In genomic region chr12:46265734-46266133, GRCh38 we compare ENCODE assay signal across 8 cellular contexts. TPM values are rescaled to one million over a fixed set of nuclear protein-coding genes. Genes with fewer than 3 reads are reported as not detected.
DNase-seq lines count a peak whose midpoint lies in the region; ATAC-seq and TF ChIP-seq lines count a peak whose summit lies in the region.

No MANE protein-coding gene starts in this region.

- H3K9me2 ChIP-seq in SU-DHL-6 (replicated peaks; ENCODE audit: insufficient read depth, low read length), result no peaks in the 10 kb centered on the region

- H3K9me3 ChIP-seq in BLaER1, result peaks cover 15% of the 10 kb centered on the region
- no peaks in the 10 kb centered on the region for H3K9me3 ChIP-seq in SU-DHL-6 (ENCODE audit: insufficient read depth, low read length)
- no peaks in the 10 kb centered on the region for H3K9me3 ChIP-seq in mucosa of rectum (ENCODE audit: control insufficient read depth in 2 of 2, low read length in 2 of 2)
- no peaks in the 10 kb centered on the region for H3K9me3 ChIP-seq in WERI-Rb-1 (ENCODE audit: severe bottlenecking)

- H3K4me1 ChIP-seq in BLaER1 (peaks cover 44% of the 10 kb centered on the region), mucosa of rectum (ENCODE audit: control insufficient read depth in 2 of 2, insufficient read depth in 2 of 2, low read length in 2 of 2) (peaks cover 16 to 24% of the 10 kb centered on the region in 2 donors)

- no peaks in the 10 kb centered on the region for H3K27me3 Mint-ChIP-seq in activated T-helper 1 cell treated with anti-CD3 and anti-CD28 coated beads, Interleukin-12 subunit alpha, Interleukin-12 subunit beta, Interleukin-2, Interleukin-4 antibody, amounts not matched to agents 30 ng/mL and 10 ng/mL and 1 ng/mL, durations not matched to agents 14 hours and 24 hours and 36 hours (ENCODE audit: insufficient read depth)

- H3K36me3 ChIP-seq in BLaER1, result peaks cover 30% of the 10 kb centered on the region
- peaks cover 3% of the 10 kb centered on the region; the same call in 1 of the 2 replicates for H3K36me3 ChIP-seq in SU-DHL-6 (ENCODE audit: low read length)
- no peaks in the 10 kb centered on the region for H3K36me3 ChIP-seq in mucosa of rectum (ENCODE audit: control insufficient read depth in 2 of 2, insufficient read depth in 2 of 2, low read length in 2 of 2)
- peaks cover 6% of the 10 kb centered on the region for H3K36me3 ChIP-seq in WERI-Rb-1

- DNase-seq in WERI-Rb-1 (no peak), HCEC 1CT (no peak), G401 (ENCODE audit: low spot score) (no peak)
- no peak for DNase-seq in activated T-helper 1 cell treated with anti-CD3 and anti-CD28 coated beads, Interleukin-12 subunit alpha, Interleukin-12 subunit beta, Interleukin-2, Interleukin-4 antibody, amounts not matched to agents 30 ng/mL and 10 ng/mL and 1 ng/mL, durations not matched to agents 14 hours and 24 hours and 36 hours (ENCODE audit: low spot score)

- H3K4me2 ChIP-seq in BLaER1, result peak overlapping the region; percentile 92
- peak overlapping the region; percentile 95 for H3K4me2 ChIP-seq in SU-DHL-6 (ENCODE audit: low read depth, low read length, poor library complexity, severe bottlenecking)

- no peaks in the 10 kb centered on the region for H3K9me3 Mint-ChIP-seq in activated T-helper 1 cell treated with anti-CD3 and anti-CD28 coated beads, Interleukin-12 subunit alpha, Interleukin-12 subunit beta, Interleukin-2, Interleukin-4 antibody, amounts not matched to agents 30 ng/mL and 10 ng/mL and 1 ng/mL, durations not matched to agents 14 hours and 24 hours and 36 hours

- H3K79me2 ChIP-seq in SU-DHL-6 (ENCODE audit: insufficient read depth, low read length), result peaks cover 78% of the 10 kb centered on the region

- in situ Hi-C loops in G401 (cut with HindIII; ENCODE audit: low sequenced_read_pairs), result no loop called here

- no peak overlapping the region for H3K27ac Mint-ChIP-seq in activated T-helper 1 cell treated with anti-CD3 and anti-CD28 coated beads, Interleukin-12 subunit alpha, Interleukin-12 subunit beta, Interleukin-2, Interleukin-4 antibody, amounts not matched to agents 30 ng/mL and 10 ng/mL and 1 ng/mL, durations not matched to agents 14 hours and 24 hours and 36 hours

- peaks cover 28% of the 10 kb centered on the region for H3K4me1 Mint-ChIP-seq in activated T-helper 1 cell treated with anti-CD3 and anti-CD28 coated beads, Interleukin-12 subunit alpha, Interleukin-12 subunit beta, Interleukin-2, Interleukin-4 antibody, amounts not matched to agents 30 ng/mL and 10 ng/mL and 1 ng/mL, durations not matched to agents 14 hours and 24 hours and 36 hours (ENCODE audit: low read depth)

- TF ChIP-seq CTCF in SU-DHL-6 (IDR thresholded peaks at IDR 0.05; ENCODE audit: insufficient read depth, low read length, poor library complexity, severe bottlenecking) (no peak), WERI-Rb-1 (IDR thresholded peaks at IDR 0.05; ENCODE audit: low read depth, low read length) (no peak)

- H3K27ac ChIP-seq in BLaER1 (peak overlapping the region; percentile 98), SU-DHL-6 (ENCODE audit: low read depth, low read length) (no peak overlapping the region), mucosa of rectum (ENCODE audit: low read depth in 2 of 2, low read length in 2 of 2) (no peak overlapping the region), WERI-Rb-1 (no peak overlapping the region; the same call in 1 of the 2 replicates)

- peaks cover 16% of the 10 kb centered on the region for H3F3A ChIP-seq in SU-DHL-6 (ENCODE audit: insufficient read depth)

- H3K4me3 Mint-ChIP-seq in activated T-helper 1 cell treated with anti-CD3 and anti-CD28 coated beads, Interleukin-12 subunit alpha, Interleukin-12 subunit beta, Interleukin-2, Interleukin-4 antibody, amounts not matched to agents 30 ng/mL and 10 ng/mL and 1 ng/mL, durations not matched to agents 14 hours and 24 hours and 36 hours, result no peak overlapping the region

- H3K9ac ChIP-seq in BLaER1 (peak overlapping the region; percentile 99), SU-DHL-6 (ENCODE audit: low read length) (peak overlapping the region; percentile 94), mucosa of rectum (ENCODE audit: low read depth in 1 of 2, low read length in 2 of 2) (no peak overlapping the region)

- H4K20me1 ChIP-seq in BLaER1 (peaks cover 62% of the 10 kb centered on the region), SU-DHL-6 (ENCODE audit: low read depth, low read length) (peaks cover 53% of the 10 kb centered on the region)

- peaks cover 13% of the 10 kb centered on the region for H3K36me3 Mint-ChIP-seq in activated T-helper 1 cell treated with anti-CD3 and anti-CD28 coated beads, Interleukin-12 subunit alpha, Interleukin-12 subunit beta, Interleukin-2, Interleukin-4 antibody, amounts not matched to agents 30 ng/mL and 10 ng/mL and 1 ng/mL, durations not matched to agents 14 hours and 24 hours and 36 hours (ENCODE audit: low read depth)

- H3K27me3 ChIP-seq in BLaER1, result no peaks in the 10 kb centered on the region
- H3K27me3 ChIP-seq in SU-DHL-6 (ENCODE audit: low read length), result no peaks in the 10 kb centered on the region
- peaks cover 0 to 4% of the 10 kb centered on the region in 2 donors for H3K27me3 ChIP-seq in mucosa of rectum (ENCODE audit: control insufficient read depth in 2 of 2, insufficient read depth in 2 of 2, low read length in 2 of 2)
- H3K27me3 ChIP-seq in WERI-Rb-1 (ENCODE audit: insufficient read depth, low read depth, severe bottlenecking), result no peaks in the 10 kb centered on the region

- H2AFZ ChIP-seq in SU-DHL-6 (ENCODE audit: low read depth, low read length, severe bottlenecking), result no peak overlapping the region

- H3K4me3 ChIP-seq in BLaER1 (peak overlapping the region; percentile 93), SU-DHL-6 (ENCODE audit: insufficient read depth, low read length, poor library complexity, severe bottlenecking) (peak overlapping the region; percentile 66), mucosa of rectum (ENCODE audit: low read length in 2 of 2) (peak overlapping the region; percentile 38 to 81), WERI-Rb-1 (ENCODE audit: low read depth, low read length) (no peak overlapping the region)

- no peak for ATAC-seq in GM18505 (IDR thresholded peaks at IDR 0.05; ENCODE audit: unreplicated experiment)

- TF ChIP-seq POLR2A in GM18505 (IDR thresholded peaks at IDR 0.05; ENCODE audit: borderline replicate concordance, extremely low read depth, insufficient read depth, insufficient read length), result peak; percentile 41

- intact Hi-C loops in activated T-helper 1 cell treated with anti-CD3 and anti-CD28 coated beads, Interleukin-12 subunit alpha, Interleukin-12 subunit beta, Interleukin-2, Interleukin-4 antibody, amounts not matched to agents 30 ng/mL and 10 ng/mL and 1 ng/mL, durations not matched to agents 14 hours and 24 hours and 36 hours (cut with micrococcal nuclease), result loop anchor here (1.0 to 10.0 kb wide), 4 partner anchors 45 to 952 kb away; no protein-coding TSS in a partner anchor

RNA-seq across cellular contexts. Expression of gene SLC38A1, which starts 3.1 kb away (rescaled TPM):
- 172 and 182 TPM in 2 replicates for total RNA-seq in activated T-helper 1 cell treated with anti-CD3 and anti-CD28 coated beads, Interleukin-12 subunit alpha, Interleukin-12 subunit beta, Interleukin-2, Interleukin-4 antibody, amounts not matched to agents 30 ng/mL and 10 ng/mL and 1 ng/mL, durations not matched to agents 14 hours and 24 hours and 36 hours
- total RNA-seq in G401 (2014; rRNA removed; shearing (Covaris generic)), result 45.7 and 61.6 TPM in 2 replicates

Comparison
In these comparisons a context has a peak if more than half of its experiments do, and no peak if none do; other contexts are left out.
1. H3K9ac ChIP-seq: peak in BLaER1 (single experiment) and SU-DHL-6 (single experiment); none in mucosa of rectum (0 of 2).